ENCODE assay signal across 1 cellular context in genomic region chr20:46635514-46636091, GRCh38.
A peak's percentile ranks its signal among the peaks of the same experiment; 100 is the strongest.
TF ChIP-seq lines count a peak whose summit lies in the region.

No MANE protein-coding gene starts in this region.

TF ChIP-seq in K562, 482 proteins besides CTCF, POLR2A, EP300 and RAD21 (continued from another document and continues in another):
- TF ChIP-seq, protein P1, sequence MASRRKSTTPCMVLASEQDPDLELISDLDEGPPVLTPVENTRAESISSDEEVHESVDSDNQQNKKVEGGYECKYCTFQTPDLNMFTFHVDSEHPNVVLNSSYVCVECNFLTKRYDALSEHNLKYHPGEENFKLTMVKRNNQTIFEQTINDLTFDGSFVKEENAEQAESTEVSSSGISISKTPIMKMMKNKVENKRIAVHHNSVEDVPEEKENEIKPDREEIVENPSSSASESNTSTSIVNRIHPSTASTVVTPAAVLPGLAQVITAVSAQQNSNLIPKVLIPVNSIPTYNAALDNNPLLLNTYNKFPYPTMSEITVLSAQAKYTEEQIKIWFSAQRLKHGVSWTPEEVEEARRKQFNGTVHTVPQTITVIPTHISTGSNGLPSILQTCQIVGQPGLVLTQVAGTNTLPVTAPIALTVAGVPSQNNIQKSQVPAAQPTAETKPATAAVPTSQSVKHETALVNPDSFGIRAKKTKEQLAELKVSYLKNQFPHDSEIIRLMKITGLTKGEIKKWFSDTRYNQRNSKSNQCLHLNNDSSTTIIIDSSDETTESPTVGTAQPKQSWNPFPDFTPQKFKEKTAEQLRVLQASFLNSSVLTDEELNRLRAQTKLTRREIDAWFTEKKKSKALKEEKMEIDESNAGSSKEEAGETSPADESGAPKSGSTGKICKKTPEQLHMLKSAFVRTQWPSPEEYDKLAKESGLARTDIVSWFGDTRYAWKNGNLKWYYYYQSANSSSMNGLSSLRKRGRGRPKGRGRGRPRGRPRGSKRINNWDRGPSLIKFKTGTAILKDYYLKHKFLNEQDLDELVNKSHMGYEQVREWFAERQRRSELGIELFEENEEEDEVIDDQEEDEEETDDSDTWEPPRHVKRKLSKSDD (conservative IDR thresholded peaks at IDR 0.05; ENCODE audit: low read length), result no peak
- TF ChIP-seq ZBTB33 (CRISPR knock-in tag; IDR thresholded peaks at IDR 0.05) (no peak), RNF2 (IDR thresholded peaks at IDR 0.05) (no peak), NBN (IDR thresholded peaks at IDR 0.05; ENCODE audit: low read depth) (no peak), YBX1 (IDR thresholded peaks at IDR 0.05) (no peak), PPARD (CRISPR knock-in tag; IDR thresholded peaks at IDR 0.05) (no peak), TCF3 (CRISPR knock-in tag; IDR thresholded peaks at IDR 0.05) (peak; percentile 12; the same call in 1 of the 2 replicates), PTBP1 (IDR thresholded peaks at IDR 0.05; ENCODE audit: low read depth, low read length) (no peak), GATAD2B (IDR thresholded peaks at IDR 0.05; ENCODE audit: borderline replicate concordance) (no peak), CBFA2T3 (IDR thresholded peaks at IDR 0.05) (no peak), BCOR (IDR thresholded peaks at IDR 0.05) (no peak), RREB1 (CRISPR knock-in tag; IDR thresholded peaks at IDR 0.05) (no peak), L3MBTL2 (IDR thresholded peaks at IDR 0.05) (no peak), ZNF764 (CRISPR knock-in tag; IDR thresholded peaks at IDR 0.05; ENCODE audit: low read depth) (no peak), RFX1 (IDR thresholded peaks at IDR 0.05) (no peak), ZKSCAN1 (IDR thresholded peaks at IDR 0.05; ENCODE audit: low read depth, low read length) (no peak), ZNF436 (CRISPR knock-in tag; IDR thresholded peaks at IDR 0.05) (no peak), PML (IDR thresholded peaks at IDR 0.05; ENCODE audit: low read length) (no peak), CHD4 (IDR thresholded peaks at IDR 0.05; ENCODE audit: insufficient read depth, insufficient replicate concordance, low read depth, low read length, poor library complexity, severe bottlenecking) (no peak), BDP1 (IDR thresholded peaks at IDR 0.05; ENCODE audit: insufficient read depth, insufficient read length) (no peak), ZNF41 (CRISPR knock-in tag; conservative IDR thresholded peaks at IDR 0.05) (no peak), ILK (tag; IDR thresholded peaks at IDR 0.05; ENCODE audit: borderline replicate concordance, low read depth) (peak; percentile 50; the same call in 1 of the 2 replicates), HNRNPLL (IDR thresholded peaks at IDR 0.05; ENCODE audit: low read depth, low read length, poor library complexity, severe bottlenecking) (no peak)
- TF ChIP-seq, protein P2, sequence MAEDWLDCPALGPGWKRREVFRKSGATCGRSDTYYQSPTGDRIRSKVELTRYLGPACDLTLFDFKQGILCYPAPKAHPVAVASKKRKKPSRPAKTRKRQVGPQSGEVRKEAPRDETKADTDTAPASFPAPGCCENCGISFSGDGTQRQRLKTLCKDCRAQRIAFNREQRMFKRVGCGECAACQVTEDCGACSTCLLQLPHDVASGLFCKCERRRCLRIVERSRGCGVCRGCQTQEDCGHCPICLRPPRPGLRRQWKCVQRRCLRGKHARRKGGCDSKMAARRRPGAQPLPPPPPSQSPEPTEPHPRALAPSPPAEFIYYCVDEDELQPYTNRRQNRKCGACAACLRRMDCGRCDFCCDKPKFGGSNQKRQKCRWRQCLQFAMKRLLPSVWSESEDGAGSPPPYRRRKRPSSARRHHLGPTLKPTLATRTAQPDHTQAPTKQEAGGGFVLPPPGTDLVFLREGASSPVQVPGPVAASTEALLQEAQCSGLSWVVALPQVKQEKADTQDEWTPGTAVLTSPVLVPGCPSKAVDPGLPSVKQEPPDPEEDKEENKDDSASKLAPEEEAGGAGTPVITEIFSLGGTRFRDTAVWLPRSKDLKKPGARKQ (CRISPR knock-in tag; IDR thresholded peaks at IDR 0.05), result no peak
- TF ChIP-seq, protein P3, sequence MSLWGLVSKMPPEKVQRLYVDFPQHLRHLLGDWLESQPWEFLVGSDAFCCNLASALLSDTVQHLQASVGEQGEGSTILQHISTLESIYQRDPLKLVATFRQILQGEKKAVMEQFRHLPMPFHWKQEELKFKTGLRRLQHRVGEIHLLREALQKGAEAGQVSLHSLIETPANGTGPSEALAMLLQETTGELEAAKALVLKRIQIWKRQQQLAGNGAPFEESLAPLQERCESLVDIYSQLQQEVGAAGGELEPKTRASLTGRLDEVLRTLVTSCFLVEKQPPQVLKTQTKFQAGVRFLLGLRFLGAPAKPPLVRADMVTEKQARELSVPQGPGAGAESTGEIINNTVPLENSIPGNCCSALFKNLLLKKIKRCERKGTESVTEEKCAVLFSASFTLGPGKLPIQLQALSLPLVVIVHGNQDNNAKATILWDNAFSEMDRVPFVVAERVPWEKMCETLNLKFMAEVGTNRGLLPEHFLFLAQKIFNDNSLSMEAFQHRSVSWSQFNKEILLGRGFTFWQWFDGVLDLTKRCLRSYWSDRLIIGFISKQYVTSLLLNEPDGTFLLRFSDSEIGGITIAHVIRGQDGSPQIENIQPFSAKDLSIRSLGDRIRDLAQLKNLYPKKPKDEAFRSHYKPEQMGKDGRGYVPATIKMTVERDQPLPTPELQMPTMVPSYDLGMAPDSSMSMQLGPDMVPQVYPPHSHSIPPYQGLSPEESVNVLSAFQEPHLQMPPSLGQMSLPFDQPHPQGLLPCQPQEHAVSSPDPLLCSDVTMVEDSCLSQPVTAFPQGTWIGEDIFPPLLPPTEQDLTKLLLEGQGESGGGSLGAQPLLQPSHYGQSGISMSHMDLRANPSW (CRISPR knock-in tag; IDR thresholded peaks at IDR 0.05), result no peak
- TF ChIP-seq, protein P4, sequence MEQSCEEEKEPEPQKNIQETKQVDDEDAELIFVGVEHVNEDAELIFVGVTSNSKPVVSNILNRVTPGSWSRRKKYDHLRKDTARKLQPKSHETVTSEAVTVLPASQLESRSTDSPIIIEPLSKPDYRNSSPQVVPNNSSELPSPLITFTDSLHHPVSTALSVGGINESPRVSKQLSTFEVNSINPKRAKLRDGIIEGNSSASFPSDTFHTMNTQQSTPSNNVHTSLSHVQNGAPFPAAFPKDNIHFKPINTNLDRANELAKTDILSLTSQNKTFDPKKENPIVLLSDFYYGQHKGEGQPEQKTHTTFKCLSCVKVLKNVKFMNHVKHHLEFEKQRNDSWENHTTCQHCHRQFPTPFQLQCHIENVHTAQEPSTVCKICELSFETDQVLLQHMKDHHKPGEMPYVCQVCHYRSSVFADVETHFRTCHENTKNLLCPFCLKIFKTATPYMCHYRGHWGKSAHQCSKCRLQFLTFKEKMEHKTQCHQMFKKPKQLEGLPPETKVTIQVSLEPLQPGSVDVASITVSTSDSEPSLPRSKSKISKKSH (CRISPR knock-in tag; IDR thresholded peaks at IDR 0.05), result no peak
- TF ChIP-seq, protein P5, sequence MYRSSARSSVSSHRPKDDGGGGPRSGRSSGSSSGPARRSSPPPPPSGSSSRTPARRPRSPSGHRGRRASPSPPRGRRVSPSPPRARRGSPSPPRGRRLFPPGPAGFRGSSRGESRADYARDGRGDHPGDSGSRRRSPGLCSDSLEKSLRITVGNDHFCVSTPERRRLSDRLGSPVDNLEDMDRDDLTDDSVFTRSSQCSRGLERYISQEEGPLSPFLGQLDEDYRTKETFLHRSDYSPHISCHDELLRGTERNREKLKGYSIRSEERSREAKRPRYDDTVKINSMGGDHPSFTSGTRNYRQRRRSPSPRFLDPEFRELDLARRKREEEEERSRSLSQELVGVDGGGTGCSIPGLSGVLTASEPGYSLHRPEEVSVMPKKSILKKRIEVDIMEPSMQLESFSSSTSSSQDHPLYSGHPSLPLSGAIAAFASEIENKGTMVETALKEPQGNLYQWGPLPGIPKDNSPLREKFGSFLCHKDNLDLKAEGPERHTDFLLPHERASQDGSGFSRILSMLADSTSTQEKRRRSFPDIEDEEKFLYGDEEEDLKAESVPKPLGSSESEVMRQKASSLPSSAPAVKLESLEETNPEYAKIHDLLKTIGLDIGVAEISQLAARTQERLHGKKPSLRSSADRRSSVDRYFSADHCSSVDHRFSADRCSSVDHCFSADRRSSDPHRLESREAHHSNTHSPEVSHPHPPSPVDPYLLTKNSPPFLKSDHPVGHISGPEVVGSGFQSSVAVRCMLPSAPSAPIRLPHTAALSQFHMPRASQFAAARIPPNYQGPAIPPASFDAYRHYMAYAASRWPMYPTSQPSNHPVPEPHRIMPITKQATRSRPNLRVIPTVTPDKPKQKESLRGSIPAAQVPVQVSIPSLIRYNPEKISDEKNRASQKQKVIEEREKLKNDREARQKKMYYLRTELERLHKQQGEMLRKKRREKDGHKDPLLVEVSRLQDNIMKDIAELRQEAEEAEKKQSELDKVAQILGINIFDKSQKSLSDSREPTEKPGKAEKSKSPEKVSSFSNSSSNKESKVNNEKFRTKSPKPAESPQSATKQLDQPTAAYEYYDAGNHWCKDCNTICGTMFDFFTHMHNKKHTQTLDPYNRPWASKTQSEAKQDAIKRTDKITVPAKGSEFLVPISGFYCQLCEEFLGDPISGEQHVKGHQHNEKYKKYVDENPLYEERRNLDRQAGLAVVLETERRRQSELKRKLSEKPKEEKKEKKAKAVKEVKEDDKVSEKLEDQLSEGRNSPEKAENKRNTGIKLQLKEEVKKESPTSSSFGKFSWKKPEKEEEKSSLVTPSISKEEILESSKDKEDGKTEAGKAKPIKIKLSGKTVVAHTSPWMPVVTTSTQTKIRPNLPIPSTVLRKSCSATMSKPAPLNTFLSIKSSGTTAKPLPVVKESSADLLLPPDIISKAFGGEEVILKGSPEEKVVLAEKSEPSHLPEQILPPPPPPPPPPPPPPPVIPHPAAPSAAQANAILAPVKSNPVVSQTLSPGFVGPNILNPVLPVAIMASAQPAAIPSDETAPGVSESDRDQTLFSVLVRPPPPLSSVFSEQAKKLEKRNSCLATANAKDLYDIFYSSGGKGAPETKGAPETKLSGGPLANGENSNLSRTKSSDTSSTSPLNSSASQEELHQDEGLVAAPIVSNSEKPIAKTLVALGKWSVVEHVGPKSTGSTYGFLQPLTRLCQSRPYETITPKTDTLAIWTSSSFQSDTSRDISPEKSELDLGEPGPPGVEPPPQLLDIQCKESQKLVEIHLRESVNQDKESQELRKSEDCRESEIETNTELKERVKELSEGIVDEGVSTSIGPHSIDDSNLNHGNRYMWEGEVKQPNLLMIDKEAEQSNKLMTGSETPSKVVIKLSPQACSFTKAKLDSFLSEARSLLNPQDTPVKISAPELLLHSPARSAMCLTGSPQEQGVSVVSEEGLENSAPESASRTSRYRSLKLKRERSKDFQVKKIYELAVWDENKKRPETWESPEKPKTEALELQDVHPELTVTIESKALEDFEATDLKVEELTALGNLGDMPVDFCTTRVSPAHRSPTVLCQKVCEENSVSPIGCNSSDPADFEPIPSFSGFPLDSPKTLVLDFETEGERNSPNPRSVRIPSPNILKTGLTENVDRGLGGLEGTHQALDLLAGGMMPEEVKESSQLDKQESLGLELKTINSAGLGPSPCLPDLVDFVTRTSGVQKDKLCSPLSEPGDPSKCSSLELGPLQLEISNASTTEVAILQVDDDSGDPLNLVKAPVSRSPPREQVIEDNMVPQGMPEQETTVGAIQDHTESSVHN (IDR thresholded peaks at IDR 0.05; ENCODE audit: borderline replicate concordance in 1 of 2, low read depth in 1 of 2), result no peak
- TF ChIP-seq, protein P6, sequence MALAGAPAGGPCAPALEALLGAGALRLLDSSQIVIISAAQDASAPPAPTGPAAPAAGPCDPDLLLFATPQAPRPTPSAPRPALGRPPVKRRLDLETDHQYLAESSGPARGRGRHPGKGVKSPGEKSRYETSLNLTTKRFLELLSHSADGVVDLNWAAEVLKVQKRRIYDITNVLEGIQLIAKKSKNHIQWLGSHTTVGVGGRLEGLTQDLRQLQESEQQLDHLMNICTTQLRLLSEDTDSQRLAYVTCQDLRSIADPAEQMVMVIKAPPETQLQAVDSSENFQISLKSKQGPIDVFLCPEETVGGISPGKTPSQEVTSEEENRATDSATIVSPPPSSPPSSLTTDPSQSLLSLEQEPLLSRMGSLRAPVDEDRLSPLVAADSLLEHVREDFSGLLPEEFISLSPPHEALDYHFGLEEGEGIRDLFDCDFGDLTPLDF (CRISPR knock-in tag; IDR thresholded peaks at IDR 0.05), result no peak
